ENCODE assay signal across 9 cellular contexts in the genomic region with DNA sequence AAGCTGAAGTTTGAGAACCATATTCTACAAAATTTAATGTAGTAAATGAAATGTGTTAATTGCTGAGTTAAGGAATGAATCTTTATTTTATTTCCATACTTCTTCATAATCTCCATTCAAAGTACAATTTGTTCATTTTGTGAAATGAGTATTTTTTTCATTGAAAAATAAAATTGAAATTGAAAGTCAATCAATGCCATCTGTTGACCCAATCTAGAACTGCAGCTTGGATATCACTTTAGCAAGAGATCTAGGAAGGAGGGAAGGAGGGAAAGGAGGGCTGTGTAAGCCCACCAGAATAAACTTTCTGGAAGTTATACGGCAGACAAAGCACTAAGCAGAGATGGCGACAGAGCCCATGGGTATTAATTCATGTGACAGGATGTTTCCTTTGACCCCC.
A peak's percentile ranks its signal among the peaks of the same experiment; 100 is the strongest.
DNase-seq lines count a peak whose midpoint lies in the region; ATAC-seq and TF ChIP-seq lines count a peak whose summit lies in the region.
"Had no signal": no experiment of that assay in that cellular context is flagged by ENCODE, and none has a peak within 500 bp of the region (broad histone marks: within the 10 kb centered on the region; RNA-seq: fewer than 3 reads in every experiment).

No MANE protein-coding gene starts in this region.

- no peaks in the 10 kb centered on the region for H3K27me3 Mint-ChIP-seq in effector memory CD8-positive, alpha-beta T cell
- H3K27me3 Mint-ChIP-seq in stimulated activated naive B cell treated with anti-CD40 and anti-IgM and Interleukin-4, amounts not matched to agents 10 μg/mL and 1 μg/mL and 100 μg/mL, for 72 hours, result no peaks in the 10 kb centered on the region

- 11% methylated on average over 2 of the region's 2 CpGs for WGBS in prostate gland

- no peaks in the 10 kb centered on the region for H3K79me2 ChIP-seq in parathyroid adenoma

- H3K9me3 ChIP-seq in parathyroid adenoma (ENCODE audit: control insufficient read depth, low read length) (no peaks in the 10 kb centered on the region), prostate gland (no peaks in the 10 kb centered on the region)

- DNase-seq in ELR (ENCODE audit: low read depth), result peak; percentile 47
- DNase-seq in LHCN-M2 (ENCODE audit: low read depth), result peak; percentile 7
- DNase-seq in effector memory CD8-positive, alpha-beta T cell, result peak; percentile 1 to 23 (median 8)
- DNase-seq in prostate gland (ENCODE audit: low spot score), result no peak
- no peak for DNase-seq in stimulated activated naive B cell treated with anti-CD40 and anti-IgM and Interleukin-4, amounts not matched to agents 10 μg/mL and 1 μg/mL and 100 μg/mL, for 72 hours
- no peak for DNase-seq in SKM-1 treated with dmso at 0.1 percent for 144 hours (lab: John Stamatoyannopoulos, UW; ENCODE audit: unreplicated experiment)
- DNase-seq: immature natural killer cell had no signal

- no peak overlapping the region for H3K9ac ChIP-seq in parathyroid adenoma

- no peaks in the 10 kb centered on the region for H3K4me1 ChIP-seq in parathyroid adenoma
- H3K4me1 ChIP-seq in prostate gland (replicated peaks), result no peaks in the 10 kb centered on the region

- H3K4me2 ChIP-seq in parathyroid adenoma (ENCODE audit: low read length), result no peak overlapping the region

- peak; percentile 41 for TF ChIP-seq CTCF in parathyroid adenoma (IDR thresholded peaks at IDR 0.05)
- TF ChIP-seq CTCF in prostate gland (IDR thresholded peaks at IDR 0.05), result peak in 1 of 4 experiments; percentile 33

- no peak for ATAC-seq in effector memory CD8-positive, alpha-beta T cell (replicated peaks)
- no peak for ATAC-seq in HG03175 (IDR thresholded peaks at IDR 0.05; ENCODE audit: unreplicated experiment)
- no peak for ATAC-seq in stimulated activated naive B cell treated with anti-CD40 and anti-IgM and Interleukin-4, amounts not matched to agents 10 μg/mL and 1 μg/mL and 100 μg/mL, for 72 hours (replicated peaks)

- no peaks in the 10 kb centered on the region for H3K36me3 Mint-ChIP-seq in effector memory CD8-positive, alpha-beta T cell (ENCODE audit: insufficient read depth)
- no peaks in the 10 kb centered on the region for H3K36me3 Mint-ChIP-seq in stimulated activated naive B cell treated with anti-CD40 and anti-IgM and Interleukin-4, amounts not matched to agents 10 μg/mL and 1 μg/mL and 100 μg/mL, for 72 hours
- H3K36me3 Mint-ChIP-seq: immature natural killer cell had no signal

- intact Hi-C loops in prostate gland (cut with DNase I), result no loop called here

- no peaks in the 10 kb centered on the region for H3K36me3 ChIP-seq in parathyroid adenoma (ENCODE audit: control insufficient read depth, insufficient read depth, low read length)
- no peaks in the 10 kb centered on the region for H3K36me3 ChIP-seq in prostate gland

- H2AFZ ChIP-seq in parathyroid adenoma, result no peak overlapping the region

- no peak overlapping the region for H3K27ac Mint-ChIP-seq in effector memory CD8-positive, alpha-beta T cell
- no peak overlapping the region for H3K27ac Mint-ChIP-seq in stimulated activated naive B cell treated with anti-CD40 and anti-IgM and Interleukin-4, amounts not matched to agents 10 μg/mL and 1 μg/mL and 100 μg/mL, for 72 hours
- H3K27ac Mint-ChIP-seq: immature natural killer cell had no signal

- H3K27ac ChIP-seq in parathyroid adenoma (no peak overlapping the region), prostate gland (no peak overlapping the region)

- no peaks in the 10 kb centered on the region for H3K9me3 Mint-ChIP-seq in effector memory CD8-positive, alpha-beta T cell
- H3K9me3 Mint-ChIP-seq in stimulated activated naive B cell treated with anti-CD40 and anti-IgM and Interleukin-4, amounts not matched to agents 10 μg/mL and 1 μg/mL and 100 μg/mL, for 72 hours, result no peaks in the 10 kb centered on the region
- H3K9me3 Mint-ChIP-seq: immature natural killer cell had no signal

- no peak for TF ChIP-seq POLR2A in prostate gland (IDR thresholded peaks at IDR 0.05)

- H3K4me3 ChIP-seq in parathyroid adenoma (ENCODE audit: low read depth, low read length) (no peak overlapping the region), prostate gland (no peak overlapping the region)

- H3K4me1 Mint-ChIP-seq in effector memory CD8-positive, alpha-beta T cell (ENCODE audit: low read depth in 2 of 2), result no peaks in the 10 kb centered on the region
- H3K4me1 Mint-ChIP-seq in stimulated activated naive B cell treated with anti-CD40 and anti-IgM and Interleukin-4, amounts not matched to agents 10 μg/mL and 1 μg/mL and 100 μg/mL, for 72 hours, result no peaks in the 10 kb centered on the region

- H3K4me3 Mint-ChIP-seq in effector memory CD8-positive, alpha-beta T cell, result no peak overlapping the region
- no peak overlapping the region for H3K4me3 Mint-ChIP-seq in stimulated activated naive B cell treated with anti-CD40 and anti-IgM and Interleukin-4, amounts not matched to agents 10 μg/mL and 1 μg/mL and 100 μg/mL, for 72 hours
- H3K4me3 Mint-ChIP-seq: immature natural killer cell had no signal

- H3K27me3 ChIP-seq in parathyroid adenoma (ENCODE audit: control insufficient read depth, insufficient read depth, low read length) (no peaks in the 10 kb centered on the region), prostate gland (replicated peaks; ENCODE audit: insufficient read depth) (no peaks in the 10 kb centered on the region)

Comparison
In these comparisons a context has a peak if more than half of its experiments do, and no peak if none do; other contexts are left out.
1. DNase-seq: peak in ELR (single experiment), LHCN-M2 (single experiment) and effector memory CD8-positive, alpha-beta T cell (3 of 3); none in prostate gland (single experiment), stimulated activated naive B cell treated with anti-CD40 and anti-IgM and Interleukin-4, amounts not matched to agents 10 μg/mL and 1 μg/mL and 100 μg/mL, for 72 hours (single experiment) and SKM-1 treated with dmso at 0.1 percent for 144 hours (single experiment).